9 cellular contexts compared by ENCODE assay signal in the genomic region with DNA sequence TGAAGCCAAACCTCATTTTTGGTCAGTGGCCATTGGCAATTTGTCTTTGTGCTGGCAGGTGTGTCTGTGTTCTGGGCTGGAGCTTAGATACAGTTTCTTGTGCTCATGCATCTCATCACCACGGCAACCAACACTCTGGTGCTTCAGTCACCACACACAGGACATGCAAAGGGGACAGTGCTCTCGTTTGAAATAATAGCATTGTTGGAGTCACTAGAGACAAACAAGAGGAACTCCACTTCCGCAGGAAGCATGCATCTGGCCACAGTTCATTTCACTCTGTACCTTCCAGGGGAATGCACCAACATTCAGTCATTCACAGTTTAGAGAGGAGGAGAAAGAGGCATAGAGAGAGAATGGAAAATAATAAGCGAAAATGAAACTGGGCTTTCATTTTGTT.
DNase-seq lines count a peak whose midpoint lies in the region; ATAC-seq and TF ChIP-seq lines count a peak whose summit lies in the region.
"Had no signal": no experiment of that assay in that cellular context is flagged by ENCODE, and none has a peak within 500 bp of the region (broad histone marks: within the 10 kb centered on the region; RNA-seq: fewer than 3 reads in every experiment).

No MANE protein-coding gene starts in this region.

- no peak for TF ChIP-seq CTCF in HFFc6 (IDR thresholded peaks at IDR 0.05)
- no peak for TF ChIP-seq CTCF in mammary epithelial cell (conservative IDR thresholded peaks at IDR 0.05 in 1 of 2, IDR thresholded peaks at IDR 0.05 in 1 of 2; ENCODE audit: extremely low read depth in 1 of 2, insufficient read depth in 1 of 2, low read depth in 1 of 2, low read length in 2 of 2)

- H3K4me2 ChIP-seq in mammary epithelial cell (ENCODE audit: insufficient read depth, low read depth, low read length) = no peak overlapping the region

- H3K27me3 ChIP-seq in mammary epithelial cell (ENCODE audit: insufficient read depth, low read length) = no peaks in the 10 kb centered on the region

- H3K27ac Mint-ChIP-seq in HFFc6 = no peak overlapping the region
- H3K27ac Mint-ChIP-seq: natural killer cell had no signal

- H3K9ac ChIP-seq in mammary epithelial cell (ENCODE audit: insufficient read depth, low read length) = no peak overlapping the region

- dilution Hi-C loops in mammary epithelial cell (cut with HindIII; ENCODE audit: low sequenced_read_pairs) = no loop called here

- H3K27me3 Mint-ChIP-seq in HFFc6 (ENCODE audit: insufficient read depth) = no peaks in the 10 kb centered on the region

- DNase-seq in medulla oblongata (ENCODE audit: extremely low spot score) = peak; percentile 49
- DNase-seq in HFFc6 = no peak
- no peak for DNase-seq in GDM1 (lab: John Stamatoyannopoulos, UW)
- no peak for DNase-seq in NCI-H2081 treated with DMSO at 0.1 percent for 48 hours (lab: John Stamatoyannopoulos, UW)
- DNase-seq in mammary epithelial cell = no peak
- DNase-seq: natural killer cell had no signal

- H4K20me1 ChIP-seq in mammary epithelial cell (ENCODE audit: insufficient read depth, low read length) = no peaks in the 10 kb centered on the region

- intact Hi-C loops in mammary epithelial cell (cut with micrococcal nuclease) = no loop called here

- H3K9me3 ChIP-seq in mammary epithelial cell (replicated peaks; ENCODE audit: insufficient read depth, low read length) = no peaks in the 10 kb centered on the region

- H3K4me1 Mint-ChIP-seq in HFFc6 (ENCODE audit: low read depth) = no peaks in the 10 kb centered on the region

- H3K36me3 ChIP-seq in mammary epithelial cell (ENCODE audit: insufficient read depth, low read length) = no peaks in the 10 kb centered on the region

- no TSS peak for BruUV-seq in mammary epithelial cell (replicated peaks; lab: Mats Ljungman, UMichigan)

- no peak overlapping the region for H3K4me3 ChIP-seq in mammary epithelial cell (replicated peaks in 1 of 3; ENCODE audit: insufficient read depth in 1 of 3, low read depth in 2 of 3, low read length in 3 of 3)

- 78% methylated on average over 2 of the region's 4 CpGs for WGBS in mammary epithelial cell (ENCODE audit: low coverage, missing lambda C conversion rate)

- CTCF ChIA-PET in mammary epithelial cell (lab: Charles Lee; ENCODE audit: low non-redundant PET) = no interaction called here

- H3K27ac ChIP-seq in mammary epithelial cell (ENCODE audit: insufficient read depth, low read depth, low read length) = no peak overlapping the region

- no peak overlapping the region for H3K4me3 Mint-ChIP-seq in HFFc6
- H3K4me3 Mint-ChIP-seq: natural killer cell had no signal

- H3K9me3 Mint-ChIP-seq in HFFc6 = no peaks in the 10 kb centered on the region
- H3K9me3 Mint-ChIP-seq: natural killer cell had no signal

- H3K79me2 ChIP-seq in mammary epithelial cell (ENCODE audit: insufficient read depth, low read length) = no peaks in the 10 kb centered on the region

- H3K4me1 ChIP-seq in mammary epithelial cell (ENCODE audit: insufficient read depth, low read length) = no peaks in the 10 kb centered on the region

- H2AFZ ChIP-seq in mammary epithelial cell (ENCODE audit: low read depth, low read length) = no peak overlapping the region

- ATAC-seq in GM18519 (IDR thresholded peaks at IDR 0.05; ENCODE audit: low FRiP score, unreplicated experiment) (peak; percentile 97), GM21528 (IDR thresholded peaks at IDR 0.05; ENCODE audit: low FRiP score, unreplicated experiment) (peak; percentile 88), HG03575 (IDR thresholded peaks at IDR 0.05; ENCODE audit: extremely low read depth, insufficient number of reproducible peaks, low FRiP score, unreplicated experiment) (peak; percentile 95)

- no peaks in the 10 kb centered on the region for H3K36me3 Mint-ChIP-seq in HFFc6 (ENCODE audit: low read depth)
- H3K36me3 Mint-ChIP-seq: natural killer cell had no signal

- in situ Hi-C loops in mammary epithelial cell (cut with MboI; ENCODE audit: low sequenced_read_pairs in 2 of 2) = no loop called here
